ENCODE assay signal across 21 cellular contexts in the genomic region with DNA sequence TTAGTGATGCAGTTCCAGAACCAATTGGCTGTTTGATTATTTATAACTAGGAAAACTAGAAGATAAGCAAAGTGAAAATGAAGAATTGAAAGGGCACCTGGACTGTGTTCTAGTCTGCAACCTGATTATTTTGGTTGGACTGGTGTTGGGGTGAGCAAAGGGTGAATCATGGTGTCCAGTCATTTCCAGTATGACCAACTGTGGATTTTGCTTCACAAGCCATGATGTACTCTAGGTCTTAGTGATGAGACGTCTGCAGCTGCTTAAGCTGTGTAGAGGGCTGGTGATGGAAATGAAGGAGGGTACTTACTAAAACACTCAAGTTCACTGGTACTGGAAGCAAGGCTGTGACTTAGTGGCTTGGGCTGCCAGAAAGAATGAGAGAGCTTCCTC.
DNase-seq lines count a peak whose midpoint lies in the region; TF ChIP-seq lines count a peak whose summit lies in the region.
"Had no signal": no experiment of that assay in that cellular context is flagged by ENCODE, and none has a peak within 500 bp of the region (broad histone marks: within the 10 kb centered on the region; RNA-seq: fewer than 3 reads in every experiment).

No MANE protein-coding gene starts in this region.

- H3K9ac ChIP-seq in endodermal cell (ENCODE audit: extremely low read depth, low read length, poor library complexity, severe bottlenecking) (peak overlapping the region; percentile 4), neural progenitor cell (no peak overlapping the region)
- H3K9ac ChIP-seq: BLaER1 treated with 17β-estradiol and CSF1 and Interleukin-3, amounts not matched to agents 10 nM and 100 nM had no signal

- 68 to 80% methylated on average over 1 of the region's 1 CpG for WGBS in endodermal cell (ENCODE audit: insufficient coverage in 1 of 2, insufficient read length in 1 of 2), 2 experiments
- WGBS in mesodermal cell (ENCODE audit: insufficient coverage in 2 of 2), 2 experiments = 60% methylated on average over 1 of the region's 1 CpG; no CpG with 5 or more reads in 1 of the 2 experiments

- no peaks in the 10 kb centered on the region for H3K9me3 Mint-ChIP-seq in endodermal cell
- peaks cover 4% of the 10 kb centered on the region for H3K9me3 Mint-ChIP-seq in neural progenitor cell

- peak overlapping the region; percentile 56 for H3K4me3 ChIP-seq in endodermal cell (ENCODE audit: low read length)
- H3K4me3 ChIP-seq in mesodermal cell (ENCODE audit: extremely low read depth, insufficient read depth, low read length, poor library complexity, severe bottlenecking) = no peak overlapping the region
- H3K4me3 ChIP-seq in SJCRH30 = no peak overlapping the region
- no peak overlapping the region for H3K4me3 ChIP-seq in neural progenitor cell
- H3K4me3 ChIP-seq: adrenal gland; BLaER1 treated with 17β-estradiol and CSF1 and Interleukin-3, amounts not matched to agents 10 nM and 100 nM; K562; prostate gland; transverse colon had no signal

- H3K27ac Mint-ChIP-seq in endodermal cell (peak overlapping the region; percentile 77), neural progenitor cell (no peak overlapping the region)

- TF ChIP-seq CTCF in endodermal cell (conservative IDR thresholded peaks at IDR 0.05) (no peak), neural progenitor cell (IDR thresholded peaks at IDR 0.05) (no peak)

- peaks cover 30% of the 10 kb centered on the region for H3K4me1 Mint-ChIP-seq in endodermal cell
- H3K4me1 Mint-ChIP-seq in neural progenitor cell = no peaks in the 10 kb centered on the region

- H3F3A ChIP-seq in neural progenitor cell (ENCODE audit: low read depth) = no peaks in the 10 kb centered on the region

- no peak overlapping the region for H2AFZ ChIP-seq in neural progenitor cell (replicated peaks)

- H3K27ac ChIP-seq in endodermal cell (ENCODE audit: low read depth, low read length) = no peak overlapping the region
- H3K27ac ChIP-seq in mesodermal cell (ENCODE audit: low read depth, low read length, severe bottlenecking) = peak overlapping the region; percentile 64
- no peak overlapping the region for H3K27ac ChIP-seq in SJCRH30
- no peak overlapping the region for H3K27ac ChIP-seq in neural progenitor cell
- H3K27ac ChIP-seq: adrenal gland; BLaER1 treated with 17β-estradiol and CSF1 and Interleukin-3, amounts not matched to agents 10 nM and 100 nM; prostate gland; transverse colon had no signal

- DNase-seq in AG20443 (ENCODE audit: low spot score) (peak; percentile 60), NCI-H226 (peak; percentile 74), endodermal cell (no peak), SJCRH30 (no peak), superior temporal gyrus (ENCODE audit: extremely low spot score) (no peak), neural progenitor cell (ENCODE audit: low spot score) (no peak), occipital lobe (lab: John Stamatoyannopoulos, UW) (no peak)
- DNase-seq: activated CD4-positive, alpha-beta T cell treated with anti-CD3 and anti-CD28 coated beads, Interleukin-2, amount 50 U/mL, for 1 hour; activated T-cell treated with anti-CD3 and anti-CD28 coated beads, Interleukin-2, amount 50 U/mL, for 48 hours; adrenal gland; cortex of kidney; DND-41; foreskin melanocyte; NCI-H1417 treated with DMSO at 0.1 percent for 48 hours; NCI-H524; RPMI8226; transverse colon had no signal

- no peak overlapping the region for H3K4me2 ChIP-seq in neural progenitor cell
- H3K4me2 ChIP-seq: BLaER1 treated with 17β-estradiol and CSF1 and Interleukin-3, amounts not matched to agents 10 nM and 100 nM had no signal

- H3K36me3 Mint-ChIP-seq in endodermal cell (ENCODE audit: low read depth) (no peaks in the 10 kb centered on the region), neural progenitor cell (no peaks in the 10 kb centered on the region)

- no peaks in the 10 kb centered on the region for H3K79me2 ChIP-seq in neural progenitor cell (ENCODE audit: low read depth)

- H3K36me3 ChIP-seq in endodermal cell (ENCODE audit: control insufficient read depth, insufficient read depth, low read length) = no peaks in the 10 kb centered on the region
- no peaks in the 10 kb centered on the region for H3K36me3 ChIP-seq in mesodermal cell (ENCODE audit: control insufficient read depth, insufficient read depth, low read length)
- H3K36me3 ChIP-seq in SJCRH30 = no peaks in the 10 kb centered on the region
- H3K36me3 ChIP-seq in neural progenitor cell = no peaks in the 10 kb centered on the region
- H3K36me3 ChIP-seq: adrenal gland; BLaER1 treated with 17β-estradiol and CSF1 and Interleukin-3, amounts not matched to agents 10 nM and 100 nM; prostate gland; transverse colon had no signal

- H3K9me3 ChIP-seq in endodermal cell (ENCODE audit: control insufficient read depth, low read length) = no peaks in the 10 kb centered on the region
- no peaks in the 10 kb centered on the region for H3K9me3 ChIP-seq in mesodermal cell (ENCODE audit: control insufficient read depth, low read length)
- H3K9me3 ChIP-seq in SJCRH30 (replicated peaks) = no peaks in the 10 kb centered on the region
- no peaks in the 10 kb centered on the region for H3K9me3 ChIP-seq in neural progenitor cell (ENCODE audit: low read depth)
- H3K9me3 ChIP-seq: adrenal gland; BLaER1 treated with 17β-estradiol and CSF1 and Interleukin-3, amounts not matched to agents 10 nM and 100 nM; prostate gland; transverse colon had no signal

- H3K27me3 ChIP-seq in endodermal cell (ENCODE audit: control insufficient read depth, insufficient read depth, low read length, poor library complexity, severe bottlenecking) = no peaks in the 10 kb centered on the region
- no peaks in the 10 kb centered on the region for H3K27me3 ChIP-seq in SJCRH30
- H3K27me3 ChIP-seq in neural progenitor cell = no peaks in the 10 kb centered on the region
- H3K27me3 ChIP-seq: adrenal gland; BLaER1 treated with 17β-estradiol and CSF1 and Interleukin-3, amounts not matched to agents 10 nM and 100 nM; transverse colon had no signal

- H3K4me3 Mint-ChIP-seq in endodermal cell = no peak overlapping the region
- no peak overlapping the region for H3K4me3 Mint-ChIP-seq in neural progenitor cell

- H4K20me1 ChIP-seq in neural progenitor cell (ENCODE audit: low read depth) = no peaks in the 10 kb centered on the region
- H4K20me1 ChIP-seq: BLaER1 treated with 17β-estradiol and CSF1 and Interleukin-3, amounts not matched to agents 10 nM and 100 nM had no signal

- H3K27me3 Mint-ChIP-seq in endodermal cell (ENCODE audit: insufficient read depth) (no peaks in the 10 kb centered on the region), neural progenitor cell (ENCODE audit: insufficient read depth, low read depth) (peaks cover 6% of the 10 kb centered on the region)

- H3K4me1 ChIP-seq in endodermal cell (ENCODE audit: control insufficient read depth, insufficient read depth, low read length) = peaks cover 21% of the 10 kb centered on the region
- H3K4me1 ChIP-seq in mesodermal cell (ENCODE audit: control insufficient read depth, insufficient read depth, low read length, poor library complexity, severe bottlenecking) = peaks cover 18% of the 10 kb centered on the region
- H3K4me1 ChIP-seq in SJCRH30 = no peaks in the 10 kb centered on the region
- H3K4me1 ChIP-seq in neural progenitor cell = no peaks in the 10 kb centered on the region
- H3K4me1 ChIP-seq: adrenal gland; BLaER1 treated with 17β-estradiol and CSF1 and Interleukin-3, amounts not matched to agents 10 nM and 100 nM; prostate gland; transverse colon had no signal

Comparison
In these comparisons a context has a peak if more than half of its experiments do, and no peak if none do; other contexts are left out.
1. DNase-seq: peak in AG20443 (single experiment) and NCI-H226 (single experiment); none in endodermal cell (single experiment), SJCRH30 (0 of 2), superior temporal gyrus (single experiment), neural progenitor cell (single experiment) and occipital lobe (single experiment).